Comparison of ENCODE assay signal across 1 cellular context in the genomic region with DNA sequence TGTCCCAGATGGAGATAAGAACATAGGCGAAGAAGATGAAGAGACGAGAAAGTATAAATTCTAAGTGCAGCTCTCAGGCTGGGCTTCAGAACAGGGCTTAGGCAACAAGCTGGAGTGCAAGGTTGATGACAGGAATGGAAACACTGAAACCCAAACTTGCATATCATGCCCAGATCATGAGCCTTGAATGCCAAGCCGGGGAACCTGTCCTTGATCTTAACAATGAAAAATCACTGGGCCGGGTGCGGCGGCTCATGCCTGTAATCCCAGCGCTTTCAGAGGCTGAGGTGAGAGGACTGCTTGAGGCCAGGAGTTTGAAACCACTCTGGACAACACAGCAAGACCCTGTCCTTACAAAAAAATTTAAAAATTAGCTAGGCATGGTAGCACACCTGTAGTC.
TF ChIP-seq lines count a peak whose summit lies in the region.

No MANE protein-coding gene starts in this region.

TF ChIP-seq in IMR-90, 13 proteins besides CTCF, POLR2A, EP300 and RAD21:
- TF ChIP-seq MAZ (IDR thresholded peaks at IDR 0.05; ENCODE audit: borderline replicate concordance, low read depth, low read length) (no peak), BHLHE40 (IDR thresholded peaks at IDR 0.05; ENCODE audit: low read depth, low read length) (no peak), USF2 (IDR thresholded peaks at IDR 0.05; ENCODE audit: low read depth, low read length) (no peak), CHD1 (IDR thresholded peaks at IDR 0.05; ENCODE audit: low read depth, low read length) (no peak), SMC3 (IDR thresholded peaks at IDR 0.05; ENCODE audit: low read depth, low read length) (no peak), MXI1 (IDR thresholded peaks at IDR 0.05; ENCODE audit: borderline replicate concordance, low read depth, low read length) (no peak), CEBPB (IDR thresholded peaks at IDR 0.05; ENCODE audit: low read depth, low read length) (no peak), NFE2L2 (IDR thresholded peaks at IDR 0.05; ENCODE audit: low read depth, low read length) (no peak), RCOR1 (IDR thresholded peaks at IDR 0.05; ENCODE audit: insufficient replicate concordance, low read length) (no peak), RFX5 (IDR thresholded peaks at IDR 0.05; ENCODE audit: low read depth, low read length) (no peak), FOS (IDR thresholded peaks at IDR 0.05; ENCODE audit: low read depth, low read length) (no peak), ELK1 (IDR thresholded peaks at IDR 0.05; ENCODE audit: borderline replicate concordance, low read depth, low read length) (no peak), MAFK (IDR thresholded peaks at IDR 0.05; ENCODE audit: low read depth, low read length) (no peak)
